9 cellular contexts compared by ENCODE assay signal in genomic region chr1:10663668-10664035, GRCh38.
DNase-seq lines count a peak whose midpoint lies in the region; ATAC-seq and TF ChIP-seq lines count a peak whose summit lies in the region.
"Had no signal": no experiment of that assay in that cellular context is flagged by ENCODE, and none has a peak within 500 bp of the region (broad histone marks: within the 10 kb centered on the region; RNA-seq: fewer than 3 reads in every experiment).

No MANE protein-coding gene starts in this region.

- H3K4me1 ChIP-seq in HEK293 (ENCODE audit: control insufficient read depth, insufficient read depth, low read length) (no peaks in the 10 kb centered on the region), gastrocnemius medialis (peaks cover 50 to 58% of the 10 kb centered on the region in 2 donors)

- H3K27me3 Mint-ChIP-seq in effector memory CD8-positive, alpha-beta T cell: no peaks in the 10 kb centered on the region
- H3K27me3 Mint-ChIP-seq: activated naive CD8-positive, alpha-beta T cell treated with anti-CD3 and anti-CD28 coated beads for 36 hours had no signal

- no peak overlapping the region for H3K27ac Mint-ChIP-seq in effector memory CD8-positive, alpha-beta T cell
- H3K27ac Mint-ChIP-seq: activated naive CD8-positive, alpha-beta T cell treated with anti-CD3 and anti-CD28 coated beads for 36 hours had no signal

- peaks cover 0 to 1% of the 10 kb centered on the region in 2 donors for H3K4me1 Mint-ChIP-seq in effector memory CD8-positive, alpha-beta T cell (ENCODE audit: low read depth in 2 of 2)
- H3K4me1 Mint-ChIP-seq: activated naive CD8-positive, alpha-beta T cell treated with anti-CD3 and anti-CD28 coated beads for 36 hours had no signal

- H3K9me3 ChIP-seq in HEK293 (ENCODE audit: control insufficient read depth, insufficient read depth, low read depth, low read length) (no peaks in the 10 kb centered on the region), gastrocnemius medialis (no peaks in the 10 kb centered on the region)

- DNase-seq in brain microvascular endothelial cell: peak; percentile 12
- DNase-seq in islet precursor cell: peak; percentile 88
- DNase-seq in gastrocnemius medialis: peak in 1 of 2 donors; percentile 64
- no peak for DNase-seq in effector memory CD8-positive, alpha-beta T cell
- DNase-seq: activated naive CD8-positive, alpha-beta T cell treated with anti-CD3 and anti-CD28 coated beads for 36 hours had no signal

- H3K27me3 ChIP-seq in brain microvascular endothelial cell (replicated peaks): peaks cover 3% of the 10 kb centered on the region
- H3K27me3 ChIP-seq in gastrocnemius medialis: no peaks in the 10 kb centered on the region

- in situ Hi-C loops in brain microvascular endothelial cell (cut with HindIII; ENCODE audit: low pct_ligation_motif_present, low sequenced_read_pairs) (no loop called here), gastrocnemius medialis (cut with MboI; ENCODE audit: low sequenced_read_pairs in 4 of 4) (no loop called here)

- H3K36me3 ChIP-seq in HEK293 (ENCODE audit: control insufficient read depth in 2 of 2, insufficient read depth in 1 of 2, low read length in 2 of 2) (peaks cover 0 to 23% of the 10 kb centered on the region in 2 experiments; a peak in 1 of 3 replicates), brain microvascular endothelial cell (replicated peaks) (no peaks in the 10 kb centered on the region), gastrocnemius medialis (peaks cover 0 to 11% of the 10 kb centered on the region in 2 donors)

- H3K4me3 Mint-ChIP-seq in effector memory CD8-positive, alpha-beta T cell: no peak overlapping the region
- H3K4me3 Mint-ChIP-seq: activated naive CD8-positive, alpha-beta T cell treated with anti-CD3 and anti-CD28 coated beads for 36 hours had no signal

- CTCF ChIA-PET in HEK293 (lab: Yijun Ruan, JAX): interaction anchor here (0.6 kb wide), 1 partner anchor 269 kb away, joined by 4 read pairs; no protein-coding TSS in a partner anchor

- ATAC-seq in gastrocnemius medialis: peak; percentile 7 to 34
- no peak for ATAC-seq in effector memory CD8-positive, alpha-beta T cell (replicated peaks)
- no peak for ATAC-seq in HG03045 (IDR thresholded peaks at IDR 0.05; ENCODE audit: unreplicated experiment)
- ATAC-seq in HG03175 (IDR thresholded peaks at IDR 0.05; ENCODE audit: unreplicated experiment): no peak
- no peak for ATAC-seq in GM18511 (IDR thresholded peaks at IDR 0.05; ENCODE audit: unreplicated experiment)

- H3K4me3 ChIP-seq in HEK293 (ENCODE audit: low read depth, low read length) (no peak overlapping the region), brain microvascular endothelial cell (ENCODE audit: low read depth, low read length) (no peak overlapping the region), gastrocnemius medialis (no peak overlapping the region)

- H3K27ac ChIP-seq in HEK293 (ENCODE audit: extremely low read depth, low read depth, low read length) (no peak overlapping the region), brain microvascular endothelial cell (no peak overlapping the region), gastrocnemius medialis (peak overlapping the region; percentile 89 to 95 (median 92))

- no peak for TF ChIP-seq POLR2A in gastrocnemius medialis (IDR thresholded peaks at IDR 0.05)

- intact Hi-C loops in gastrocnemius medialis (cut with DNase I; ENCODE audit: low total_unique reads): loop anchor here (1.0 to 10.0 kb wide), 5 partner anchors 51 to 291 kb away; no protein-coding TSS in a partner anchor

- H3K36me3 Mint-ChIP-seq in effector memory CD8-positive, alpha-beta T cell (ENCODE audit: insufficient read depth): peaks cover 25% of the 10 kb centered on the region
- H3K36me3 Mint-ChIP-seq: activated naive CD8-positive, alpha-beta T cell treated with anti-CD3 and anti-CD28 coated beads for 36 hours had no signal

- TF ChIP-seq CTCF in HEK293 (tag by site-specific recombination; IDR thresholded peaks at IDR 0.05) (no peak), brain microvascular endothelial cell (IDR thresholded peaks at IDR 0.05; ENCODE audit: low read depth, low read length, missing control alignments) (no peak), gastrocnemius medialis (IDR thresholded peaks at IDR 0.05 in 4 of 5, conservative IDR thresholded peaks at IDR 0.05 in 1 of 5) (no peak)

- POLR2A ChIA-PET in HEK293 (lab: Yijun Ruan, JAX): no interaction called here

- H3K9me3 Mint-ChIP-seq in effector memory CD8-positive, alpha-beta T cell: no peaks in the 10 kb centered on the region
- H3K9me3 Mint-ChIP-seq: activated naive CD8-positive, alpha-beta T cell treated with anti-CD3 and anti-CD28 coated beads for 36 hours had no signal

TF ChIP-seq in HEK293, 187 proteins besides CTCF, POLR2A, EP300 and RAD21:
- TF ChIP-seq EGR2 (tag by site-specific recombination; IDR thresholded peaks at IDR 0.05; ENCODE audit: low read depth) (peak; percentile 84), TRIM28 (IDR thresholded peaks at IDR 0.05; ENCODE audit: borderline replicate concordance, low read length) (0 out of 2 replicates have a peak, but pooled peaks have one; percentile 40), ZFHX2 (tag by site-specific recombination; conservative IDR thresholded peaks at IDR 0.05) (peak; percentile 83), ZBTB17 (tag by site-specific recombination; IDR thresholded peaks at IDR 0.05) (no peak)
- TF ChIP-seq, protein P1, sequence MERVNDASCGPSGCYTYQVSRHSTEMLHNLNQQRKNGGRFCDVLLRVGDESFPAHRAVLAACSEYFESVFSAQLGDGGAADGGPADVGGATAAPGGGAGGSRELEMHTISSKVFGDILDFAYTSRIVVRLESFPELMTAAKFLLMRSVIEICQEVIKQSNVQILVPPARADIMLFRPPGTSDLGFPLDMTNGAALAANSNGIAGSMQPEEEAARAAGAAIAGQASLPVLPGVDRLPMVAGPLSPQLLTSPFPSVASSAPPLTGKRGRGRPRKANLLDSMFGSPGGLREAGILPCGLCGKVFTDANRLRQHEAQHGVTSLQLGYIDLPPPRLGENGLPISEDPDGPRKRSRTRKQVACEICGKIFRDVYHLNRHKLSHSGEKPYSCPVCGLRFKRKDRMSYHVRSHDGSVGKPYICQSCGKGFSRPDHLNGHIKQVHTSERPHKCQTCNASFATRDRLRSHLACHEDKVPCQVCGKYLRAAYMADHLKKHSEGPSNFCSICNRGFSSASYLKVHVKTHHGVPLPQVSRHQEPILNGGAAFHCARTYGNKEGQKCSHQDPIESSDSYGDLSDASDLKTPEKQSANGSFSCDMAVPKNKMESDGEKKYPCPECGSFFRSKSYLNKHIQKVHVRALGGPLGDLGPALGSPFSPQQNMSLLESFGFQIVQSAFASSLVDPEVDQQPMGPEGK (tag by site-specific recombination; IDR thresholded peaks at IDR 0.05): peak; percentile 32; the same call in 1 of the 2 replicates

Comparison
In these comparisons a context has a peak if more than half of its experiments do, and no peak if none do; other contexts are left out.
1. H3K27ac ChIP-seq: peak in gastrocnemius medialis (4 of 4); none in HEK293 (single experiment) and brain microvascular endothelial cell (single experiment).
2. DNase-seq: peak in brain microvascular endothelial cell (single experiment) and islet precursor cell (single experiment); none in effector memory CD8-positive, alpha-beta T cell (0 of 3).
3. ATAC-seq: peak in gastrocnemius medialis (2 of 2); none in effector memory CD8-positive, alpha-beta T cell (single experiment), HG03045 (single experiment), HG03175 (single experiment) and GM18511 (single experiment).